In genomic region chr7:113456533-113456932, GRCh38 we compare ENCODE assay signal across 21 cellular contexts.
"Had no signal": no experiment of that assay in that cellular context is flagged by ENCODE, and none has a peak within 500 bp of the region (broad histone marks: within the 10 kb centered on the region; RNA-seq: fewer than 3 reads in every experiment).

No MANE protein-coding gene starts in this region.

- ATAC-seq: heart right ventricle; natural killer cell; right lobe of liver; stimulated activated effector memory CD8-positive, alpha-beta T cell treated with anti-CD3 and anti-CD28 coated beads, Interleukin-12 subunit alpha, Interleukin-12 subunit beta, amount 100 ng/mL, for 72 hours; stimulated activated naive CD8-positive, alpha-beta T cell treated with anti-CD3 and anti-CD28 coated beads, Interleukin-15, amount 100 ng/mL, for 72 hours had no signal

- DNase-seq: heart right ventricle; left ventricle myocardium inferior; mesendoderm; naive B cell; natural killer cell; nephron progenitor cell; ovary; right lobe of liver; stimulated activated CD4-positive, alpha-beta T cell treated with anti-CD3 and anti-CD28 coated beads, Interleukin-4, amount 100 ng/mL, for 24 hours; stimulated activated naive CD4-positive, alpha-beta T cell treated with Interleukin-2 at 50 U/mL for 16 hours; stimulated activated naive CD8-positive, alpha-beta T cell treated with anti-CD3 and anti-CD28 coated beads, Interleukin-15, amount 100 ng/mL, for 72 hours; substantia nigra; thyroid gland; transverse colon; uterus had no signal

- H3K79me2 ChIP-seq: hepatocyte had no signal

- H3K4me3 ChIP-seq: heart right ventricle, hepatocyte, left ventricle myocardium inferior, lung, neural progenitor cell, ovary, right atrium auricular region, right lobe of liver, skin epidermis, thyroid gland, transverse colon, uterus had no signal

- H3K9ac ChIP-seq: neural progenitor cell had no signal

- H3K4me1 ChIP-seq: heart right ventricle, left ventricle myocardium inferior, neural progenitor cell, right atrium auricular region, transverse colon, uterus had no signal

- H3K27me3 ChIP-seq: heart right ventricle, hepatocyte, neural progenitor cell, ovary, right atrium auricular region, right lobe of liver, thyroid gland, transverse colon, uterus had no signal

- H2AFZ ChIP-seq: hepatocyte, neural progenitor cell had no signal

- H3K4me2 ChIP-seq: hepatocyte, neural progenitor cell had no signal

- H3K36me3 ChIP-seq: heart right ventricle, left ventricle myocardium inferior, neural progenitor cell, ovary, right atrium auricular region, right lobe of liver, thyroid gland, transverse colon, uterus had no signal

- H3K9me3 ChIP-seq: heart right ventricle, left ventricle myocardium inferior, ovary, right atrium auricular region, right lobe of liver, thyroid gland, transverse colon, uterus had no signal

- H3K27ac ChIP-seq: heart right ventricle, hepatocyte, left ventricle myocardium inferior, neural progenitor cell, ovary, right atrium auricular region, right lobe of liver, skin epidermis, thyroid gland, transverse colon, uterus had no signal
